In the genomic region with DNA sequence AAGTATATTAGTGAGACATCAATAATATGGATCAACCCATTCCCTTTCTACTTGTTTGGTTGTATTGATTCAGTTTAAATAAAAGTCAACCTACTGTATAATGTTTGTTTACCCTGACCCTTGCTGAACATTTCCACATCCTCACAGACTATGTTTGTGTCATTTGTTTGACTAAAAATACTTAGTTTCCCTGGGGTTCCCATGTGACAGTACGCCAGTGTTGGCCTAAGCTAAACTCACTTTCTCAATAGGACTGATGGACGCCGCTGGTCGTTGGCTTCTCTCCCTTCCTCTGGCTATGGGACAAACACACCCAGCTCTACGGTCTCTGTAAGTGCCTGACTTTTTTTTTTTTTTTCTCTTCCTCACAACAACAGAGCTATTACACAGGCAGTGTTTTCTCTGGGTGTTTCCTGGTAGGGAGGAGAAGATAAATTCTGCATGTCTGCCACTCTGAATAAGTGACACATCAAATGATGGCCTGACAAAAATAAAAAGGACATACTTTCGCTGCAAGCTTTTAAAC, we compare ENCODE assay signal across 1 cellular context.
A peak's percentile ranks its signal among the peaks of the same experiment; 100 is the strongest.
TF ChIP-seq lines count a peak whose summit lies in the region.

No MANE protein-coding gene starts in this region.

TF ChIP-seq in HepG2, 621 proteins besides CTCF, POLR2A, EP300 and RAD21 (continued from another document and continues in another):
- TF ChIP-seq ZBED4 (CRISPR knock-in tag; IDR thresholded peaks at IDR 0.05; ENCODE audit: borderline replicate concordance) (no peak), SMC3 (IDR thresholded peaks at IDR 0.05; ENCODE audit: low read length) (no peak), ZNF264 (CRISPR knock-in tag; IDR thresholded peaks at IDR 0.05) (no peak), ZNF263 (CRISPR knock-in tag; IDR thresholded peaks at IDR 0.05) (no peak), POLR2AphosphoS2 (IDR thresholded peaks at IDR 0.05; ENCODE audit: low read depth, low read length) (no peak), ZNF589 (CRISPR knock-in tag; conservative IDR thresholded peaks at IDR 0.05) (no peak), REXO4 (CRISPR knock-in tag; IDR thresholded peaks at IDR 0.05; ENCODE audit: borderline replicate concordance) (no peak), ZNF124 (CRISPR knock-in tag; IDR thresholded peaks at IDR 0.05) (no peak), ZBTB8A (CRISPR knock-in tag; IDR thresholded peaks at IDR 0.05; ENCODE audit: borderline replicate concordance, low read depth) (no peak), ASH2L (IDR thresholded peaks at IDR 0.05; ENCODE audit: insufficient read length, low read depth, low read length) (no peak), MAFF (IDR thresholded peaks at IDR 0.05; ENCODE audit: low read depth, low read length) (no peak), ZNF232 (CRISPR knock-in tag; IDR thresholded peaks at IDR 0.05; ENCODE audit: borderline replicate concordance) (no peak), MAFG (CRISPR knock-in tag; IDR thresholded peaks at IDR 0.05) (no peak), MEIS1 (CRISPR knock-in tag; IDR thresholded peaks at IDR 0.05; ENCODE audit: borderline replicate concordance) (no peak), TERF1 (CRISPR knock-in tag; IDR thresholded peaks at IDR 0.05) (no peak), KMT2A (CRISPR knock-in tag; IDR thresholded peaks at IDR 0.05) (no peak), ZNF451 (CRISPR knock-in tag; IDR thresholded peaks at IDR 0.05) (no peak), ZNF567 (CRISPR knock-in tag; IDR thresholded peaks at IDR 0.05; ENCODE audit: borderline replicate concordance) (no peak), ZNF138 (CRISPR knock-in tag; IDR thresholded peaks at IDR 0.05; ENCODE audit: low read depth) (no peak), MIXL1 (CRISPR knock-in tag; IDR thresholded peaks at IDR 0.05) (no peak; the same call in 1 of the 2 replicates), ELF1 (CRISPR knock-in tag; IDR thresholded peaks at IDR 0.05) (no peak), ZNF256 (CRISPR knock-in tag; conservative IDR thresholded peaks at IDR 0.05) (no peak), RFX3 (CRISPR knock-in tag; IDR thresholded peaks at IDR 0.05) (no peak), JUN (CRISPR knock-in tag; IDR thresholded peaks at IDR 0.05) (no peak), TBX3 (IDR thresholded peaks at IDR 0.05; ENCODE audit: borderline replicate concordance) (no peak), MXD3 (CRISPR knock-in tag; IDR thresholded peaks at IDR 0.05) (no peak), AHR (CRISPR knock-in tag; IDR thresholded peaks at IDR 0.05) (no peak), RFX1 (IDR thresholded peaks at IDR 0.05) (no peak), MED8 (CRISPR knock-in tag; IDR thresholded peaks at IDR 0.05; ENCODE audit: insufficient replicate concordance) (no peak), TARDBP (CRISPR knock-in tag; IDR thresholded peaks at IDR 0.05) (no peak)
- TF ChIP-seq, protein P1, sequence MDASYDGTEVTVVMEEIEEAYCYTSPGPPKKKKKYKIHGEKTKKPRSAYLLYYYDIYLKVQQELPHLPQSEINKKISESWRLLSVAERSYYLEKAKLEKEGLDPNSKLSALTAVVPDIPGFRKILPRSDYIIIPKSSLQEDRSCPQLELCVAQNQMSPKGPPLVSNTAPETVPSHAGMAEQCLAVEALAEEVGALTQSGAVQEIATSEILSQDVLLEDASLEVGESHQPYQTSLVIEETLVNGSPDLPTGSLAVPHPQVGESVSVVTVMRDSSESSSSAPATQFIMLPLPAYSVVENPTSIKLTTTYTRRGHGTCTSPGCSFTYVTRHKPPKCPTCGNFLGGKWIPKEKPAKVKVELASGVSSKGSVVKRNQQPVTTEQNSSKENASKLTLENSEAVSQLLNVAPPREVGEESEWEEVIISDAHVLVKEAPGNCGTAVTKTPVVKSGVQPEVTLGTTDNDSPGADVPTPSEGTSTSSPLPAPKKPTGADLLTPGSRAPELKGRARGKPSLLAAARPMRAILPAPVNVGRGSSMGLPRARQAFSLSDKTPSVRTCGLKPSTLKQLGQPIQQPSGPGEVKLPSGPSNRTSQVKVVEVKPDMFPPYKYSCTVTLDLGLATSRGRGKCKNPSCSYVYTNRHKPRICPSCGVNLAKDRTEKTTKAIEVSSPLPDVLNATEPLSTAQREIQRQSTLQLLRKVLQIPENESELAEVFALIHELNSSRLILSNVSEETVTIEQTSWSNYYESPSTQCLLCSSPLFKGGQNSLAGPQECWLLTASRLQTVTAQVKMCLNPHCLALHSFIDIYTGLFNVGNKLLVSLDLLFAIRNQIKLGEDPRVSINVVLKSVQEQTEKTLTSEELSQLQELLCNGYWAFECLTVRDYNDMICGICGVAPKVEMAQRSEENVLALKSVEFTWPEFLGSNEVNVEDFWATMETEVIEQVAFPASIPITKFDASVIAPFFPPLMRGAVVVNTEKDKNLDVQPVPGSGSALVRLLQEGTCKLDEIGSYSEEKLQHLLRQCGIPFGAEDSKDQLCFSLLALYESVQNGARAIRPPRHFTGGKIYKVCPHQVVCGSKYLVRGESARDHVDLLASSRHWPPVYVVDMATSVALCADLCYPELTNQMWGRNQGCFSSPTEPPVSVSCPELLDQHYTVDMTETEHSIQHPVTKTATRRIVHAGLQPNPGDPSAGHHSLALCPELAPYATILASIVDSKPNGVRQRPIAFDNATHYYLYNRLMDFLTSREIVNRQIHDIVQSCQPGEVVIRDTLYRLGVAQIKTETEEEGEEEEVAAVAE (CRISPR knock-in tag; IDR thresholded peaks at IDR 0.05; ENCODE audit: borderline replicate concordance): peak; percentile 42; the same call in 1 of the 2 replicates
- TF ChIP-seq, protein P2, sequence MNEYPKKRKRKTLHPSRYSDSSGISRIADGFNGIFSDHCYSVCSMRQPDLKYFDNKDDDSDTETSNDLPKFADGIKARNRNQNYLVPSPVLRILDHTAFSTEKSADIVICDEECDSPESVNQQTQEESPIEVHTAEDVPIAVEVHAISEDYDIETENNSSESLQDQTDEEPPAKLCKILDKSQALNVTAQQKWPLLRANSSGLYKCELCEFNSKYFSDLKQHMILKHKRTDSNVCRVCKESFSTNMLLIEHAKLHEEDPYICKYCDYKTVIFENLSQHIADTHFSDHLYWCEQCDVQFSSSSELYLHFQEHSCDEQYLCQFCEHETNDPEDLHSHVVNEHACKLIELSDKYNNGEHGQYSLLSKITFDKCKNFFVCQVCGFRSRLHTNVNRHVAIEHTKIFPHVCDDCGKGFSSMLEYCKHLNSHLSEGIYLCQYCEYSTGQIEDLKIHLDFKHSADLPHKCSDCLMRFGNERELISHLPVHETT (CRISPR knock-in tag; conservative IDR thresholded peaks at IDR 0.05): no peak
- TF ChIP-seq, protein P3, sequence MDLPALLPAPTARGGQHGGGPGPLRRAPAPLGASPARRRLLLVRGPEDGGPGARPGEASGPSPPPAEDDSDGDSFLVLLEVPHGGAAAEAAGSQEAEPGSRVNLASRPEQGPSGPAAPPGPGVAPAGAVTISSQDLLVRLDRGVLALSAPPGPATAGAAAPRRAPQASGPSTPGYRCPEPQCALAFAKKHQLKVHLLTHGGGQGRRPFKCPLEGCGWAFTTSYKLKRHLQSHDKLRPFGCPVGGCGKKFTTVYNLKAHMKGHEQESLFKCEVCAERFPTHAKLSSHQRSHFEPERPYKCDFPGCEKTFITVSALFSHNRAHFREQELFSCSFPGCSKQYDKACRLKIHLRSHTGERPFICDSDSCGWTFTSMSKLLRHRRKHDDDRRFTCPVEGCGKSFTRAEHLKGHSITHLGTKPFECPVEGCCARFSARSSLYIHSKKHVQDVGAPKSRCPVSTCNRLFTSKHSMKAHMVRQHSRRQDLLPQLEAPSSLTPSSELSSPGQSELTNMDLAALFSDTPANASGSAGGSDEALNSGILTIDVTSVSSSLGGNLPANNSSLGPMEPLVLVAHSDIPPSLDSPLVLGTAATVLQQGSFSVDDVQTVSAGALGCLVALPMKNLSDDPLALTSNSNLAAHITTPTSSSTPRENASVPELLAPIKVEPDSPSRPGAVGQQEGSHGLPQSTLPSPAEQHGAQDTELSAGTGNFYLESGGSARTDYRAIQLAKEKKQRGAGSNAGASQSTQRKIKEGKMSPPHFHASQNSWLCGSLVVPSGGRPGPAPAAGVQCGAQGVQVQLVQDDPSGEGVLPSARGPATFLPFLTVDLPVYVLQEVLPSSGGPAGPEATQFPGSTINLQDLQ (CRISPR knock-in tag; IDR thresholded peaks at IDR 0.05): no peak
- TF ChIP-seq, protein P4, sequence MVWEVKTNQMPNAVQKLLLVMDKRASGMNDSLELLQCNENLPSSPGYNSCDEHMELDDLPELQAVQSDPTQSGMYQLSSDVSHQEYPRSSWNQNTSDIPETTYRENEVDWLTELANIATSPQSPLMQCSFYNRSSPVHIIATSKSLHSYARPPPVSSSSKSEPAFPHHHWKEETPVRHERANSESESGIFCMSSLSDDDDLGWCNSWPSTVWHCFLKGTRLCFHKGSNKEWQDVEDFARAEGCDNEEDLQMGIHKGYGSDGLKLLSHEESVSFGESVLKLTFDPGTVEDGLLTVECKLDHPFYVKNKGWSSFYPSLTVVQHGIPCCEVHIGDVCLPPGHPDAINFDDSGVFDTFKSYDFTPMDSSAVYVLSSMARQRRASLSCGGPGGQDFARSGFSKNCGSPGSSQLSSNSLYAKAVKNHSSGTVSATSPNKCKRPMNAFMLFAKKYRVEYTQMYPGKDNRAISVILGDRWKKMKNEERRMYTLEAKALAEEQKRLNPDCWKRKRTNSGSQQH (CRISPR knock-in tag; IDR thresholded peaks at IDR 0.05; ENCODE audit: low read depth): no peak
- TF ChIP-seq, protein P5, sequence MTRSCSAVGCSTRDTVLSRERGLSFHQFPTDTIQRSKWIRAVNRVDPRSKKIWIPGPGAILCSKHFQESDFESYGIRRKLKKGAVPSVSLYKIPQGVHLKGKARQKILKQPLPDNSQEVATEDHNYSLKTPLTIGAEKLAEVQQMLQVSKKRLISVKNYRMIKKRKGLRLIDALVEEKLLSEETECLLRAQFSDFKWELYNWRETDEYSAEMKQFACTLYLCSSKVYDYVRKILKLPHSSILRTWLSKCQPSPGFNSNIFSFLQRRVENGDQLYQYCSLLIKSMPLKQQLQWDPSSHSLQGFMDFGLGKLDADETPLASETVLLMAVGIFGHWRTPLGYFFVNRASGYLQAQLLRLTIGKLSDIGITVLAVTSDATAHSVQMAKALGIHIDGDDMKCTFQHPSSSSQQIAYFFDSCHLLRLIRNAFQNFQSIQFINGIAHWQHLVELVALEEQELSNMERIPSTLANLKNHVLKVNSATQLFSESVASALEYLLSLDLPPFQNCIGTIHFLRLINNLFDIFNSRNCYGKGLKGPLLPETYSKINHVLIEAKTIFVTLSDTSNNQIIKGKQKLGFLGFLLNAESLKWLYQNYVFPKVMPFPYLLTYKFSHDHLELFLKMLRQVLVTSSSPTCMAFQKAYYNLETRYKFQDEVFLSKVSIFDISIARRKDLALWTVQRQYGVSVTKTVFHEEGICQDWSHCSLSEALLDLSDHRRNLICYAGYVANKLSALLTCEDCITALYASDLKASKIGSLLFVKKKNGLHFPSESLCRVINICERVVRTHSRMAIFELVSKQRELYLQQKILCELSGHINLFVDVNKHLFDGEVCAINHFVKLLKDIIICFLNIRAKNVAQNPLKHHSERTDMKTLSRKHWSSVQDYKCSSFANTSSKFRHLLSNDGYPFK (CRISPR knock-in tag; IDR thresholded peaks at IDR 0.05; ENCODE audit: borderline replicate concordance): no peak
- TF ChIP-seq, protein P6, sequence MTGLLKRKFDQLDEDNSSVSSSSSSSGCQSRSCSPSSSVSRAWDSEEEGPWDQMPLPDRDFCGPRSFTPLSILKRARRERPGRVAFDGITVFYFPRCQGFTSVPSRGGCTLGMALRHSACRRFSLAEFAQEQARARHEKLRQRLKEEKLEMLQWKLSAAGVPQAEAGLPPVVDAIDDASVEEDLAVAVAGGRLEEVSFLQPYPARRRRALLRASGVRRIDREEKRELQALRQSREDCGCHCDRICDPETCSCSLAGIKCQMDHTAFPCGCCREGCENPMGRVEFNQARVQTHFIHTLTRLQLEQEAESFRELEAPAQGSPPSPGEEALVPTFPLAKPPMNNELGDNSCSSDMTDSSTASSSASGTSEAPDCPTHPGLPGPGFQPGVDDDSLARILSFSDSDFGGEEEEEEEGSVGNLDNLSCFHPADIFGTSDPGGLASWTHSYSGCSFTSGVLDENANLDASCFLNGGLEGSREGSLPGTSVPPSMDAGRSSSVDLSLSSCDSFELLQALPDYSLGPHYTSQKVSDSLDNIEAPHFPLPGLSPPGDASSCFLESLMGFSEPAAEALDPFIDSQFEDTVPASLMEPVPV (CRISPR knock-in tag; IDR thresholded peaks at IDR 0.05): no peak
